Comparison of ENCODE assay signal across 1 cellular context in the genomic region with DNA sequence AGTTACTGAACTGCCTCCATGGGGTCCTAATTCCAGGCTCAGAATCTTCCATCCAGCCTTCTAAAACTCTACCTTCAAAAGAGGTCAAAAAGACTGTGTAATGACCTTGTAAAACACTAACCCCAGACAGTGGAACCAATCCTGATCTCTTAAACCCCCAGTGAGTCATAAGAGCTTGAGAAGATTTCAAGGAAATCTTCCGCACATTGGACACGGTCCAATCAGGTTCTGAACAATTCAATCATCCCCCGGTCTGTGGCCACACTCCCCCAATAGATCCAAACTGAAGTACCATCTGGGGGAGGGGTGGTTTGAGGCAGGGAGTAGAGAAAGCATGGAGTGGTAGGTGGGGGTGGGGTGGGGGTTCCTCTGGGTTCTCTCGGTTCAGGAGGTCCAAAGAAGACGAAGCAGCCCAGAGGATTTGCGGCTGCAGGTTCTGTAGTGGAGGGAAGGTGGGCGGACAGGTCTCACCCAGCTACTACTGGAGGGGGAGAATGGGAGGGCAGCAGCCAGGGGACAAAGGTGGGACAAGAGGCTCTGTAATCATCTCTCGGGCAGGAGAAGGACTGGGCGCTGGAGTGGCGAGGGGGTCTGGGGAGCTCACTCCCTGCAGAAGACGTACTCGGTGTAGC.
TF ChIP-seq lines count a peak whose summit lies in the region.

No MANE protein-coding gene starts in this region.

TF ChIP-seq in HCT116, 20 proteins besides CTCF, POLR2A, EP300 and RAD21 (continued from another document):
- TF ChIP-seq, protein P1, sequence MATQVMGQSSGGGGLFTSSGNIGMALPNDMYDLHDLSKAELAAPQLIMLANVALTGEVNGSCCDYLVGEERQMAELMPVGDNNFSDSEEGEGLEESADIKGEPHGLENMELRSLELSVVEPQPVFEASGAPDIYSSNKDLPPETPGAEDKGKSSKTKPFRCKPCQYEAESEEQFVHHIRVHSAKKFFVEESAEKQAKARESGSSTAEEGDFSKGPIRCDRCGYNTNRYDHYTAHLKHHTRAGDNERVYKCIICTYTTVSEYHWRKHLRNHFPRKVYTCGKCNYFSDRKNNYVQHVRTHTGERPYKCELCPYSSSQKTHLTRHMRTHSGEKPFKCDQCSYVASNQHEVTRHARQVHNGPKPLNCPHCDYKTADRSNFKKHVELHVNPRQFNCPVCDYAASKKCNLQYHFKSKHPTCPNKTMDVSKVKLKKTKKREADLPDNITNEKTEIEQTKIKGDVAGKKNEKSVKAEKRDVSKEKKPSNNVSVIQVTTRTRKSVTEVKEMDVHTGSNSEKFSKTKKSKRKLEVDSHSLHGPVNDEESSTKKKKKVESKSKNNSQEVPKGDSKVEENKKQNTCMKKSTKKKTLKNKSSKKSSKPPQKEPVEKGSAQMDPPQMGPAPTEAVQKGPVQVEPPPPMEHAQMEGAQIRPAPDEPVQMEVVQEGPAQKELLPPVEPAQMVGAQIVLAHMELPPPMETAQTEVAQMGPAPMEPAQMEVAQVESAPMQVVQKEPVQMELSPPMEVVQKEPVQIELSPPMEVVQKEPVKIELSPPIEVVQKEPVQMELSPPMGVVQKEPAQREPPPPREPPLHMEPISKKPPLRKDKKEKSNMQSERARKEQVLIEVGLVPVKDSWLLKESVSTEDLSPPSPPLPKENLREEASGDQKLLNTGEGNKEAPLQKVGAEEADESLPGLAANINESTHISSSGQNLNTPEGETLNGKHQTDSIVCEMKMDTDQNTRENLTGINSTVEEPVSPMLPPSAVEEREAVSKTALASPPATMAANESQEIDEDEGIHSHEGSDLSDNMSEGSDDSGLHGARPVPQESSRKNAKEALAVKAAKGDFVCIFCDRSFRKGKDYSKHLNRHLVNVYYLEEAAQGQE (IDR thresholded peaks at IDR 0.05; ENCODE audit: low read depth) = no peak
- no peak for TF ChIP-seq YY1 (IDR thresholded peaks at IDR 0.05; ENCODE audit: extremely low read depth, insufficient replicate concordance, low read depth, low read length)
- no peak for TF ChIP-seq TCF7L2 (IDR thresholded peaks at IDR 0.05; ENCODE audit: borderline replicate concordance, extremely low read depth, insufficient read depth, insufficient read length)
- TF ChIP-seq SRF (IDR thresholded peaks at IDR 0.05; ENCODE audit: low read depth) = no peak
- TF ChIP-seq EZH2 (IDR thresholded peaks at IDR 0.05) = no peak
- TF ChIP-seq EGR1 (IDR thresholded peaks at IDR 0.05; ENCODE audit: low read depth) = no peak
- TF ChIP-seq SIN3A (IDR thresholded peaks at IDR 0.05; ENCODE audit: low read depth) = no peak
- TF ChIP-seq CBX3 (IDR thresholded peaks at IDR 0.05; ENCODE audit: low read depth) = no peak
